Comparison of ENCODE assay signal across 15 cellular contexts in the genomic region with DNA sequence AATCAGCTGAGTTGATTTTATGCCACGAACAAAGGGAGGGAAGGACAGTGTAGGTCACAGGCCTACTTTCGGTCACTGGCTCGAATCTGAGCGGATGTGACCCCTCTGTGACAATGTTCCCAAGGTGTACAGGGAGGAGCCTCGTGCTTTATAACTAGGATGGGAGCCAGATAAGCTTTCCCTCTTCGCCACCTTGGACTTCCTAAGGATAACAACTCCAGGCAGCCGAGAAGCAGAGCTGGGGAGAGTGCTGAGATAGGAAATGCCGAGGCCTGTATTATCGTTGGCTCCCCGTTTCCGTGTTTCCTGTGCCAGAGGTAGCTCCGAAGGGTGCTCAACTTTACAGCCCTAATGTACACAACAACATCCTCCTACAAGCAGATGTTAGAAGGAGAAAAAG.
A peak's percentile ranks its signal among the peaks of the same experiment; 100 is the strongest.
DNase-seq lines count a peak whose midpoint lies in the region; ATAC-seq and TF ChIP-seq lines count a peak whose summit lies in the region.
"Had no signal": no experiment of that assay in that cellular context is flagged by ENCODE, and none has a peak within 500 bp of the region (broad histone marks: within the 10 kb centered on the region; RNA-seq: fewer than 3 reads in every experiment).

No MANE protein-coding gene starts in this region.

- POLR2A ChIA-PET in WTC11 (lab: Charles Lee) = no interaction called here

- TF ChIP-seq POLR2A in transverse colon (IDR thresholded peaks at IDR 0.05) = no peak

- peaks cover 0 to 19% (median 8%) of the 10 kb centered on the region in 4 donors for H3K4me1 ChIP-seq in transverse colon
- H3K4me1 ChIP-seq: A549 had no signal

- DNase-seq in NCI-H82 (lab: John Stamatoyannopoulos, UW) = peak; percentile 26
- no peak for DNase-seq in NCI-H82 treated with DMSO at 0.1 percent for 48 hours (lab: John Stamatoyannopoulos, UW; ENCODE audit: unreplicated experiment)
- DNase-seq in WTC11 (ENCODE audit: low spot score) = no peak
- DNase-seq in left ventricle myocardium superior = no peak
- peak; percentile 19 for DNase-seq in transverse colon
- no peak for DNase-seq in stimulated activated CD4-positive, alpha-beta T cell treated with anti-CD3 and anti-CD28 coated beads, Interleukin-4, amount 100 ng/mL, for 4 hours
- DNase-seq in GM19240 (ENCODE audit: insufficient read length, low spot score) = no peak
- DNase-seq: activated B cell treated with CpG ODN at 0.5 μM for 24 hours; activated naive CD8-positive, alpha-beta T cell treated with anti-CD3 and anti-CD28 coated beads for 36 hours; brain microvascular endothelial cell; NCI-H446 treated with DMSO at 0.1 percent for 48 hours had no signal

- no peaks in the 10 kb centered on the region for H3K36me3 Mint-ChIP-seq in WTC11
- H3K36me3 Mint-ChIP-seq: activated naive CD8-positive, alpha-beta T cell treated with anti-CD3 and anti-CD28 coated beads for 36 hours; stimulated activated effector memory CD8-positive, alpha-beta T cell treated with anti-CD3 and anti-CD28 coated beads, Interleukin-12 subunit alpha, Interleukin-12 subunit beta, amount 100 ng/mL, for 72 hours had no signal

- no peaks in the 10 kb centered on the region for H3K9me3 Mint-ChIP-seq in WTC11
- H3K9me3 Mint-ChIP-seq: activated B cell treated with CpG ODN at 0.5 μM for 24 hours; activated naive CD8-positive, alpha-beta T cell treated with anti-CD3 and anti-CD28 coated beads for 36 hours; stimulated activated effector memory CD8-positive, alpha-beta T cell treated with anti-CD3 and anti-CD28 coated beads, Interleukin-12 subunit alpha, Interleukin-12 subunit beta, amount 100 ng/mL, for 72 hours had no signal

- no peak for TF ChIP-seq EP300 in transverse colon (IDR thresholded peaks at IDR 0.05; ENCODE audit: low read depth)

- H3K4me3 ChIP-seq in transverse colon = no peak overlapping the region
- H3K4me3 ChIP-seq: A549; BLaER1 treated with 17β-estradiol and CSF1 and Interleukin-3, amounts not matched to agents 10 nM and 100 nM had no signal

- peak overlapping the region; percentile 39; the same call in 1 of the 2 replicates for H3K4me3 Mint-ChIP-seq in WTC11
- H3K4me3 Mint-ChIP-seq: activated B cell treated with CpG ODN at 0.5 μM for 24 hours; activated naive CD8-positive, alpha-beta T cell treated with anti-CD3 and anti-CD28 coated beads for 36 hours; stimulated activated effector memory CD8-positive, alpha-beta T cell treated with anti-CD3 and anti-CD28 coated beads, Interleukin-12 subunit alpha, Interleukin-12 subunit beta, amount 100 ng/mL, for 72 hours had no signal

- H3K27ac ChIP-seq in transverse colon = peak overlapping the region; percentile 30 to 62 (median 50)
- H3K27ac ChIP-seq: A549; BLaER1 treated with 17β-estradiol and CSF1 and Interleukin-3, amounts not matched to agents 10 nM and 100 nM; brain microvascular endothelial cell had no signal

- H3K27me3 ChIP-seq in transverse colon = peaks cover 8% of the 10 kb centered on the region
- H3K27me3 ChIP-seq: brain microvascular endothelial cell had no signal

- CTCF ChIA-PET in WTC11 (lab: Charles Lee) = interaction anchor here (0.5 kb wide), 1 partner anchor 143 kb away, joined by 3 read pairs; no protein-coding TSS in a partner anchor

- WGBS in transverse colon (ENCODE audit: low coverage in 1 of 2), 2 donors = 32 to 33% methylated on average over 7 to 12 of the region's 12 CpGs

- ATAC-seq in WTC11 (peak; percentile 61), left ventricle myocardium superior (peak; percentile 43), HG03175 (IDR thresholded peaks at IDR 0.05; ENCODE audit: unreplicated experiment) (no peak)
- ATAC-seq: A549; stimulated activated effector memory CD8-positive, alpha-beta T cell treated with anti-CD3 and anti-CD28 coated beads, Interleukin-12 subunit alpha, Interleukin-12 subunit beta, amount 100 ng/mL, for 72 hours had no signal

- H3K27ac Mint-ChIP-seq in WTC11 = peak overlapping the region; percentile 41; the same call in 1 of the 2 replicates
- H3K27ac Mint-ChIP-seq: activated B cell treated with CpG ODN at 0.5 μM for 24 hours; activated naive CD8-positive, alpha-beta T cell treated with anti-CD3 and anti-CD28 coated beads for 36 hours; stimulated activated effector memory CD8-positive, alpha-beta T cell treated with anti-CD3 and anti-CD28 coated beads, Interleukin-12 subunit alpha, Interleukin-12 subunit beta, amount 100 ng/mL, for 72 hours had no signal

- no peaks in the 10 kb centered on the region for H3K9me3 ChIP-seq in transverse colon
- H3K9me3 ChIP-seq: A549 had no signal

- peaks cover 56% of the 10 kb centered on the region for H3K4me1 Mint-ChIP-seq in WTC11
- H3K4me1 Mint-ChIP-seq: activated B cell treated with CpG ODN at 0.5 μM for 24 hours; activated naive CD8-positive, alpha-beta T cell treated with anti-CD3 and anti-CD28 coated beads for 36 hours; stimulated activated effector memory CD8-positive, alpha-beta T cell treated with anti-CD3 and anti-CD28 coated beads, Interleukin-12 subunit alpha, Interleukin-12 subunit beta, amount 100 ng/mL, for 72 hours had no signal

- H3K27me3 Mint-ChIP-seq in WTC11 (ENCODE audit: low read depth) = no peaks in the 10 kb centered on the region

- in situ Hi-C loops in transverse colon (cut with MboI; ENCODE audit: low pct_ligation_motif_present in 1 of 4, low pct_unique_long_range_greater_than_20kb in 1 of 4, low sequenced_read_pairs in 3 of 4) = no loop called here

- TF ChIP-seq CTCF in WTC11 (IDR thresholded peaks at IDR 0.05) (no peak), transverse colon (IDR thresholded peaks at IDR 0.05) (no peak)

- intact Hi-C loops in left ventricle myocardium superior (cut with micrococcal nuclease) = no loop called here
- intact Hi-C loops in transverse colon (cut with DNase I; ENCODE audit: low total_unique reads) = no loop called here

- no peaks in the 10 kb centered on the region for H3K36me3 ChIP-seq in transverse colon
- H3K36me3 ChIP-seq: BLaER1 treated with 17β-estradiol and CSF1 and Interleukin-3, amounts not matched to agents 10 nM and 100 nM; brain microvascular endothelial cell had no signal

TF ChIP-seq in WTC11, 78 proteins besides CTCF, POLR2A, EP300 and RAD21:
- TF ChIP-seq FOXJ3 (CRISPR knock-in tag; IDR thresholded peaks at IDR 0.05; ENCODE audit: borderline replicate concordance) (no peak), KAT7 (CRISPR knock-in tag; IDR thresholded peaks at IDR 0.05; ENCODE audit: borderline replicate concordance) (no peak)
- TF ChIP-seq, protein P1, sequence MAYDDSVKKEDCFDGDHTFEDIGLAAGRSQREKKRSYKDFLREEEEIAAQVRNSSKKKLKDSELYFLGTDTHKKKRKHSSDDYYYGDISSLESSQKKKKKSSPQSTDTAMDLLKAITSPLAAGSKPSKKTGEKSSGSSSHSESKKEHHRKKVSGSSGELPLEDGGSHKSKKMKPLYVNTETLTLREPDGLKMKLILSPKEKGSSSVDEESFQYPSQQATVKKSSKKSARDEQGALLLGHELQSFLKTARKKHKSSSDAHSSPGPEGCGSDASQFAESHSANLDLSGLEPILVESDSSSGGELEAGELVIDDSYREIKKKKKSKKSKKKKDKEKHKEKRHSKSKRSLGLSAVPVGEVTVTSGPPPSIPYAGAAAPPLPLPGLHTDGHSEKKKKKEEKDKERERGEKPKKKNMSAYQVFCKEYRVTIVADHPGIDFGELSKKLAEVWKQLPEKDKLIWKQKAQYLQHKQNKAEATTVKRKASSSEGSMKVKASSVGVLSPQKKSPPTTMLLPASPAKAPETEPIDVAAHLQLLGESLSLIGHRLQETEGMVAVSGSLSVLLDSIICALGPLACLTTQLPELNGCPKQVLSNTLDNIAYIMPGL (CRISPR knock-in tag; IDR thresholded peaks at IDR 0.05) = no peak
TF ChIP-seq in WTC11: peak in this region for 0.

Comparison
In these comparisons a context has a peak if more than half of its experiments do, and no peak if none do; other contexts are left out.
1. DNase-seq: peak in NCI-H82 (single experiment) and transverse colon (single experiment); none in NCI-H82 treated with DMSO at 0.1 percent for 48 hours (single experiment), WTC11 (single experiment), left ventricle myocardium superior (single experiment), stimulated activated CD4-positive, alpha-beta T cell treated with anti-CD3 and anti-CD28 coated beads, Interleukin-4, amount 100 ng/mL, for 4 hours (0 of 2) and GM19240 (single experiment).